15 cellular contexts compared by ENCODE assay signal in genomic region chr4:1598206-1598605, GRCh38.
DNase-seq lines count a peak whose midpoint lies in the region; ATAC-seq and TF ChIP-seq lines count a peak whose summit lies in the region.
"Had no signal": no experiment of that assay in that cellular context is flagged by ENCODE, and none has a peak within 500 bp of the region (broad histone marks: within the 10 kb centered on the region; RNA-seq: fewer than 3 reads in every experiment).

No MANE protein-coding gene starts in this region.

- H3K4me2 ChIP-seq in BLaER1 (peak overlapping the region; percentile 90), osteoblast (ENCODE audit: insufficient read depth, low read length) (no peak overlapping the region)
- H3K4me2 ChIP-seq: A549 had no signal

- H3K9ac ChIP-seq in BLaER1, result peak overlapping the region; percentile 60

- no peak overlapping the region for H3K4me3 ChIP-seq in BLaER1
- H3K4me3 ChIP-seq in NB4 (ENCODE audit: low read depth, low read length), result no peak overlapping the region
- H3K4me3 ChIP-seq in right cardiac atrium (ENCODE audit: low read length), result no peak overlapping the region
- no peak overlapping the region for H3K4me3 ChIP-seq in osteoblast (ENCODE audit: insufficient read depth, low read length)
- H3K4me3 ChIP-seq: A549 had no signal

- ATAC-seq in right cardiac atrium (no peak), HG02623 (IDR thresholded peaks at IDR 0.05; ENCODE audit: unreplicated experiment) (no peak), left colon (no peak)
- ATAC-seq: A549, Panc1 had no signal

- TF ChIP-seq POLR2A in NB4 (IDR thresholded peaks at IDR 0.05; ENCODE audit: extremely low read depth, insufficient read length), result no peak

- H4K20me1 ChIP-seq in BLaER1, result no peaks in the 10 kb centered on the region
- no peaks in the 10 kb centered on the region for H4K20me1 ChIP-seq in osteoblast (ENCODE audit: insufficient read depth, low read length)

- WGBS in right cardiac atrium, result 84% methylated on average over 23 of the region's 23 CpGs

- no peaks in the 10 kb centered on the region for H3K79me2 ChIP-seq in osteoblast (ENCODE audit: insufficient read depth, low read length)

- no peaks in the 10 kb centered on the region for H3K36me3 ChIP-seq in BLaER1
- H3K36me3 ChIP-seq in osteoblast (ENCODE audit: insufficient read depth, low read length), result no peaks in the 10 kb centered on the region

- H3K4me1 ChIP-seq in BLaER1, result peaks cover 91% of the 10 kb centered on the region
- no peaks in the 10 kb centered on the region for H3K4me1 ChIP-seq in right cardiac atrium (ENCODE audit: control insufficient read depth, insufficient read depth, low read length)
- H3K4me1 ChIP-seq in osteoblast (ENCODE audit: insufficient read depth, low read length), result no peaks in the 10 kb centered on the region
- H3K4me1 ChIP-seq: A549 had no signal

- H3K9me3 ChIP-seq in BLaER1 (peaks cover under 1% of the 10 kb centered on the region; the same call in 1 of the 2 replicates), right cardiac atrium (ENCODE audit: control insufficient read depth, low read length) (no peaks in the 10 kb centered on the region), osteoblast (ENCODE audit: low read depth, low read length) (no peaks in the 10 kb centered on the region)
- H3K9me3 ChIP-seq: A549 had no signal

- H2AFZ ChIP-seq in osteoblast (ENCODE audit: low read length), result no peak overlapping the region

- H3K27me3 ChIP-seq in BLaER1, result no peaks in the 10 kb centered on the region
- H3K27me3 ChIP-seq in right cardiac atrium (ENCODE audit: control insufficient read depth, insufficient read depth), result no peaks in the 10 kb centered on the region
- H3K27me3 ChIP-seq in osteoblast (ENCODE audit: insufficient read depth, low read length), result peaks cover 3% of the 10 kb centered on the region

- TF ChIP-seq CTCF in NB4 (IDR thresholded peaks at IDR 0.05; ENCODE audit: low read depth, low read length) (no peak), osteoblast (IDR thresholded peaks at IDR 0.05; ENCODE audit: extremely low read depth, low read depth, low read length) (no peak)

- DNase-seq in NB4 (ENCODE audit: low read depth) (peak; percentile 45), right cardiac atrium (peak; percentile 4 to 41 (median 20)), osteoblast (ENCODE audit: insufficient read length, low spot score, missing footprints) (peak; percentile 80), left colon (no peak)
- DNase-seq in activated CD4-positive, alpha-beta T cell treated with anti-CD3 and anti-CD28 coated beads for 48 hours, result no peak
- DNase-seq: HCEC 1CT, MM.1S, NCI-H1092 treated with DMSO at 0.1 percent for 48 hours, NCI-H146, NCI-H2081, NCI-H2171 treated with DMSO at 0.1 percent for 48 hours had no signal

- H3K27ac ChIP-seq in BLaER1 (peak overlapping the region; percentile 85), right cardiac atrium (ENCODE audit: low read length) (no peak overlapping the region), osteoblast (ENCODE audit: low read depth, low read length) (no peak overlapping the region)
- H3K27ac ChIP-seq: A549 had no signal

- intact Hi-C loops in right cardiac atrium (cut with DNase I) (no loop called here), left colon (cut with DNase I, micrococcal nuclease) (no loop called here)

Comparison
In these comparisons a context has a peak if more than half of its experiments do, and no peak if none do; other contexts are left out.
1. DNase-seq: peak in NB4 (single experiment), right cardiac atrium (3 of 3) and osteoblast (single experiment); none in activated CD4-positive, alpha-beta T cell treated with anti-CD3 and anti-CD28 coated beads for 48 hours (single experiment) and left colon (0 of 2).